8 cellular contexts compared by ENCODE assay signal in the genomic region with DNA sequence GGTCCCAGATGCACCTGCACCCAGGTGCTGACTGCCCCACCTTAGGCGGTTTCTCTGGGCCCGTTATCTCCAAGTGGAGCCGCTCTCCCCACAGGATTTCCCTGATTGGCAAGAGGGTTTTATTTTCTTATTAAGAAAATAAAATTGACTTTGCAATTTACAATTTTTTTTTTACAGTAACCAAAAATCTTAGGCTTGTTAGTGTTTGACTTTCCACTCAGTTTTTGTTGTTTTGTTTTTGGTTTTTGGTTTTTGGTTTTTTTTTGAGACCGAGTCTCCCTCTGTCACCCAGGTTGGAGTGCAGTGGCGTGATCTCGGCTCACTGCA. TPM values are rescaled to one million over a fixed set of nuclear protein-coding genes. Genes with fewer than 3 reads are reported as not detected.
A peak's percentile ranks its signal among the peaks of the same experiment; 100 is the strongest.
DNase-seq lines count a peak whose midpoint lies in the region; FAIRE-seq and TF ChIP-seq lines count a peak whose summit lies in the region.

No MANE protein-coding gene starts in this region.

- H3K9ac ChIP-seq in H1 (replicated peaks in 1 of 4; ENCODE audit: extremely low read depth in 1 of 4, low read depth in 3 of 4, low read length in 3 of 4) (no peak overlapping the region), neuronal stem cell (ENCODE audit: low read depth, low read length, poor library complexity) (no peak overlapping the region)

- H3K14ac ChIP-seq in H1 (ENCODE audit: insufficient read length) (no peak overlapping the region), neuronal stem cell (ENCODE audit: low read length) (no peak overlapping the region)

- H2BK12ac ChIP-seq in H1 (ENCODE audit: low read depth, low read length) (no peak overlapping the region), neuronal stem cell (ENCODE audit: low read length) (no peak overlapping the region)

- peaks cover 14% of the 10 kb centered on the region for H3K23me2 ChIP-seq in H1 (ENCODE audit: low read depth, low read length)

- H2BK120ac ChIP-seq in H1 (replicated peaks; ENCODE audit: low read depth, low read length) (no peak overlapping the region), neuronal stem cell (ENCODE audit: low read depth, low read length) (no peak overlapping the region)

- H3K9me2 ChIP-seq in OCI-LY7 (ENCODE audit: insufficient read depth, low read length): no peaks in the 10 kb centered on the region

- TF ChIP-seq POLR2A in H1 (IDR thresholded peaks at IDR 0.05; ENCODE audit: control extremely low read depth in 1 of 2, low read depth in 2 of 2, low read length in 2 of 2): no peak

- no peak overlapping the region for H3K23ac ChIP-seq in H1 (ENCODE audit: insufficient read length)
- no peak overlapping the region for H3K23ac ChIP-seq in neuronal stem cell (ENCODE audit: low read depth, low read length, poor library complexity)

- H4K8ac ChIP-seq in H1 (ENCODE audit: extremely low read depth, insufficient read depth, low read length): no peak overlapping the region
- H4K8ac ChIP-seq in neuronal stem cell (ENCODE audit: low read depth, low read length): no peak overlapping the region

- no peak for TF ChIP-seq RAD21 in H1 (IDR thresholded peaks at IDR 0.05 in 1 of 2, conservative IDR thresholded peaks at IDR 0.05 in 1 of 2; ENCODE audit: low read depth in 2 of 2, low read length in 2 of 2)

- no peak overlapping the region for H4K5ac ChIP-seq in H1 (ENCODE audit: insufficient read length, low read depth, low read length)

- no TSS peak for BruUV-seq in OCI-LY7 (replicated peaks; lab: Mats Ljungman, UMichigan)

- no peak overlapping the region for H3K4ac ChIP-seq in H1 (replicated peaks; ENCODE audit: insufficient read length, low read depth, low read length)
- no peak overlapping the region for H3K4ac ChIP-seq in neuronal stem cell (ENCODE audit: low read length)

- H3K18ac ChIP-seq in H1 (ENCODE audit: extremely low read depth, low read length) (no peak overlapping the region), neuronal stem cell (ENCODE audit: low read length) (no peak overlapping the region)

- H3K27me3 ChIP-seq in BJ (ENCODE audit: control insufficient read depth, insufficient read depth, low read length) (peaks cover 5% of the 10 kb centered on the region; the same call in 1 of the 2 replicates), H1 (replicated peaks in 1 of 4; ENCODE audit: control insufficient read depth in 3 of 4, extremely low read depth in 1 of 4, insufficient read depth in 3 of 4, low read length in 3 of 4) (peaks cover 0 to 3% (median 0%) of the 10 kb centered on the region in 4 experiments; a peak in 5 of 7 replicates), neuronal stem cell (ENCODE audit: control insufficient read depth in 3 of 3, insufficient read depth in 3 of 3, low read depth in 1 of 3, low read length in 3 of 3) (peaks cover 0 to 20% (median 4%) of the 10 kb centered on the region in 3 experiments)

- no peak overlapping the region for H4K91ac ChIP-seq in H1 (replicated peaks; ENCODE audit: insufficient read length, low read length)
- no peak overlapping the region for H4K91ac ChIP-seq in neuronal stem cell (ENCODE audit: low read depth, low read length, poor library complexity)

- H3K79me2 ChIP-seq in OCI-LY7 (ENCODE audit: insufficient read depth, low read depth, low read length) (no peaks in the 10 kb centered on the region), H1 (ENCODE audit: control insufficient read depth in 1 of 2, insufficient read depth in 2 of 2, low read length in 2 of 2) (peaks cover 0 to 31% of the 10 kb centered on the region in 2 experiments; a peak in 3 of 4 replicates)

- no peak for TF ChIP-seq CTCF in BJ (IDR thresholded peaks at IDR 0.05; ENCODE audit: insufficient read depth, low read depth, low read length)
- TF ChIP-seq CTCF in OCI-LY7 (conservative IDR thresholded peaks at IDR 0.05; ENCODE audit: low read length): no peak
- TF ChIP-seq CTCF in H1 (IDR thresholded peaks at IDR 0.05; ENCODE audit: control extremely low read depth in 1 of 3, insufficient read depth in 1 of 3, low read depth in 1 of 3, low read length in 3 of 3): no peak

- H2BK20ac ChIP-seq in H1 (ENCODE audit: low read length): no peak overlapping the region

- POLR2A ChIA-PET in BJ (lab: Charles Lee) (no interaction called here), OCI-LY7 (lab: Charles Lee) (no interaction called here), H1 (lab: Charles Lee; ENCODE audit: partially characterized antibody) (no interaction called here)

- H3K79me1 ChIP-seq in H1 (ENCODE audit: low read depth, low read length): peaks cover 23% of the 10 kb centered on the region
- H3K79me1 ChIP-seq in neuronal stem cell (ENCODE audit: low read depth, low read length): peaks cover 14% of the 10 kb centered on the region

- FAIRE-seq in H1 (lab: Jason Lieb, UNC): no peak
- no peak for FAIRE-seq in GM19239 (lab: Jason Lieb, UNC)

- WGBS in H1 (ENCODE audit: extremely low coverage in 1 of 2, insufficient coverage in 1 of 2, insufficient read length in 1 of 2, insufficient replicate concordance in 2 of 2, low coverage in 1 of 2, low lambda C conversion rate in 2 of 2, missing lambda C conversion rate in 1 of 2), 2 experiments: 48% methylated on average over 6 of the region's 6 CpGs; no CpG with 5 or more reads in 1 of the 2 experiments
- WGBS in neuronal stem cell (ENCODE audit: extremely low coverage in 2 of 2, insufficient read length in 2 of 2, insufficient replicate concordance in 1 of 2), 2 donors: no CpG with 5 or more reads among the region's 6 CpGs

- H3K36me3 ChIP-seq in BJ (ENCODE audit: control insufficient read depth, insufficient read depth, low read length) (peaks cover 1% of the 10 kb centered on the region), OCI-LY7 (ENCODE audit: insufficient read depth, low read length) (no peaks in the 10 kb centered on the region), H1 (ENCODE audit: control insufficient read depth in 2 of 4, insufficient read depth in 4 of 4, low read length in 3 of 4) (peaks cover 0 to 15% (median 4%) of the 10 kb centered on the region in 4 experiments; a peak in 5 of 8 replicates), neuronal stem cell (replicated peaks in 1 of 2; ENCODE audit: control insufficient read depth in 2 of 2, insufficient read depth in 2 of 2, low read length in 2 of 2) (peaks cover 15 to 32% of the 10 kb centered on the region in 2 donors)

- no peak for TF ChIP-seq EP300 in H1 (IDR thresholded peaks at IDR 0.05; ENCODE audit: borderline replicate concordance in 1 of 2, low read depth in 2 of 2, low read length in 2 of 2)

- CTCF ChIA-PET in BJ (lab: Yijun Ruan, JAX) (no interaction called here), OCI-LY7 (lab: Charles Lee; ENCODE audit: unreplicated experiment) (no interaction called here), H1 (lab: Charles Lee; ENCODE audit: partially characterized antibody) (interaction anchor here (0.6 to 1.3 kb wide), 2 partner anchors 20 to 23 kb away, joined by 3 read pairs; no protein-coding TSS in a partner anchor)

- H2BK15ac ChIP-seq in H1 (ENCODE audit: low read length) (no peak overlapping the region), neuronal stem cell (ENCODE audit: low read length) (no peak overlapping the region)

- H3K27ac ChIP-seq in OCI-LY7 (ENCODE audit: low read depth, low read length, poor library complexity, severe bottlenecking) (no peak overlapping the region), H1 (ENCODE audit: low read depth, low read length) (no peak overlapping the region), neuronal stem cell (replicated peaks; ENCODE audit: low read length) (no peak overlapping the region)

- H3K4me1 ChIP-seq in OCI-LY7 (ENCODE audit: insufficient read depth, low read length, poor library complexity, severe bottlenecking) (no peaks in the 10 kb centered on the region), H1 (replicated peaks in 1 of 4; ENCODE audit: control insufficient read depth in 3 of 4, insufficient read depth in 4 of 4, low read length in 3 of 4) (peaks cover 0 to 16% (median 13%) of the 10 kb centered on the region in 4 experiments; a peak in 6 of 7 replicates), neuronal stem cell (ENCODE audit: control insufficient read depth in 2 of 2, insufficient read depth in 1 of 2, low read depth in 1 of 2, low read length in 2 of 2) (peaks cover 13 to 17% of the 10 kb centered on the region in 2 donors)

- H3K4me2 ChIP-seq in OCI-LY7 (ENCODE audit: low read length) (peak overlapping the region; percentile 48), H1 (ENCODE audit: insufficient read depth in 1 of 2, low read depth in 2 of 2, low read length in 2 of 2) (no peak overlapping the region; a peak in 1 of 4 replicates), neuronal stem cell (ENCODE audit: insufficient read depth, low read length, poor library complexity, severe bottlenecking) (peak overlapping the region; percentile 52)

- H2AFZ ChIP-seq in OCI-LY7 (ENCODE audit: low read length) (no peak overlapping the region), H1 (ENCODE audit: low read length) (no peak overlapping the region), neuronal stem cell (ENCODE audit: low read length) (peak overlapping the region; percentile 93)

- H3K9me3 ChIP-seq in OCI-LY7 (ENCODE audit: low read length): no peaks in the 10 kb centered on the region
- no peaks in the 10 kb centered on the region; a peak in 1 of 4 replicates for H3K9me3 ChIP-seq in H1 (ENCODE audit: insufficient read depth in 2 of 2, low read depth in 1 of 2, low read length in 1 of 2)
- no peaks in the 10 kb centered on the region for H3K9me3 ChIP-seq in neuronal stem cell (replicated peaks in 1 of 2; ENCODE audit: control insufficient read depth in 2 of 2, insufficient read depth in 1 of 2, low read depth in 1 of 2, low read length in 2 of 2)

- DNase-seq in BJ (ENCODE audit: low read depth) (no peak), OCI-LY7 (ENCODE audit: low spot score) (no peak), H1 (ENCODE audit: low read depth in 1 of 2, low spot score in 2 of 2) (no peak), neuronal stem cell (ENCODE audit: low spot score) (no peak), cortex of kidney (lab: John Stamatoyannopoulos, UW) (no peak), AML-193 (lab: John Stamatoyannopoulos, UW) (no peak), NCI-H2081 (lab: John Stamatoyannopoulos, UW) (no peak), GM19239 (ENCODE audit: insufficient read length, low spot score) (no peak)

- H2BK5ac ChIP-seq in H1 (ENCODE audit: low read depth, low read length) (no peak overlapping the region), neuronal stem cell (ENCODE audit: low read length) (no peak overlapping the region)

- H2AK5ac ChIP-seq in H1 (ENCODE audit: low read depth, low read length): no peak overlapping the region
- no peak overlapping the region for H2AK5ac ChIP-seq in neuronal stem cell (ENCODE audit: low read depth, low read length)

- H4K20me1 ChIP-seq in OCI-LY7 (ENCODE audit: insufficient read depth, low read length) (no peaks in the 10 kb centered on the region), H1 (replicated peaks in 1 of 2; ENCODE audit: control insufficient read depth in 1 of 2, insufficient read depth in 2 of 2, low read length in 2 of 2) (peaks cover 8 to 26% of the 10 kb centered on the region in 2 experiments)

- no peak overlapping the region for H3K56ac ChIP-seq in H1 (replicated peaks; ENCODE audit: insufficient read length, low read depth, low read length)

- intact Hi-C loops in OCI-LY7 (cut with micrococcal nuclease; ENCODE audit: unreplicated experiment): no loop called here

- H3K4me3 ChIP-seq in BJ (ENCODE audit: low read depth, low read length): peak overlapping the region; percentile 57
- H3K4me3 ChIP-seq in OCI-LY7 (ENCODE audit: low read depth, low read length, poor library complexity, severe bottlenecking): peak overlapping the region; percentile 43
- H3K4me3 ChIP-seq in H1 (ENCODE audit: extremely low read depth in 1 of 4, insufficient read depth in 2 of 4, low read depth in 3 of 4, low read length in 4 of 4): peak overlapping the region in 1 of 4 experiments; percentile 87; a peak in 2 of 8 replicates
- peak overlapping the region in 1 of 2 donors; percentile 90 for H3K4me3 ChIP-seq in neuronal stem cell (ENCODE audit: low read length in 2 of 2)

RNA-seq across cellular contexts. Expression of a gene that starts 4.8 kb away (rescaled TPM):
- polyA plus RNA-seq in BJ (2011; rRNA removed): not detected in 2 replicates
- not detected in 2 replicates for polyA minus RNA-seq in BJ (2011; rRNA and poly(A)+ RNA removed)
- not detected in 2 replicates for total RNA-seq in OCI-LY7 (2014; rRNA removed; shearing (Covaris generic))
- not detected in 2 replicates for total RNA-seq in OCI-LY7 (2022)
- not detected in 2 replicates for total RNA-seq in H1 (2021; fragmentation: NEBNext Ultra II Directional; extraction: Animal tissue kit (Norgen Biotek cat#: 25700))
- polyA plus RNA-seq in H1 (2011; rRNA removed): 0.15 and 0.17 TPM in 2 replicates
- polyA plus RNA-seq in H1 (2011; cell fraction: cytosol; rRNA removed): 0.12 TPM
- 0.26 TPM for polyA plus RNA-seq in H1 (2011; cell fraction: nucleus; rRNA removed)
- polyA plus RNA-seq in H1 (2012, experiment 1 of 2): 0.08 to 0.36 TPM (median 0.20 TPM) in 4 replicates
- polyA plus RNA-seq in H1 (2012, experiment 2 of 2): not detected
- 0.04 TPM for polyA plus RNA-seq in H1 (2013, experiment 1 of 2)
- 0.06 TPM for polyA plus RNA-seq in H1 (2013, experiment 2 of 2)
- 0.12 and 0.25 TPM in 2 replicates for polyA minus RNA-seq in H1 (2011; rRNA and poly(A)+ RNA removed)
- polyA minus RNA-seq in H1 (2011; cell fraction: cytosol; rRNA and poly(A)+ RNA removed): not detected
- 0.20 TPM for polyA minus RNA-seq in H1 (2011; cell fraction: nucleus; rRNA and poly(A)+ RNA removed)
- polyA plus RNA-seq in neuronal stem cell (2013, experiment 1 of 2): not detected
- not detected for polyA plus RNA-seq in neuronal stem cell (2013, experiment 2 of 2)

RNA-seq across cellular contexts. Expression of a gene that starts 25.1 kb away (rescaled TPM):
- 1.0 TPM in 2 replicates for polyA plus RNA-seq in BJ (2011; rRNA removed)
- 1.2 and 1.6 TPM in 2 replicates for polyA minus RNA-seq in BJ (2011; rRNA and poly(A)+ RNA removed)
- 3.8 and 7.1 TPM in 2 replicates for total RNA-seq in OCI-LY7 (2014; rRNA removed; shearing (Covaris generic))
- total RNA-seq in OCI-LY7 (2022): 3.9 and 4.3 TPM in 2 replicates
- 6.1 and 7.7 TPM in 2 replicates for total RNA-seq in H1 (2021; fragmentation: NEBNext Ultra II Directional; extraction: Animal tissue kit (Norgen Biotek cat#: 25700))
- 9.7 and 12.1 TPM in 2 replicates for polyA plus RNA-seq in H1 (2011; rRNA removed)
- 6.3 TPM for polyA plus RNA-seq in H1 (2011; cell fraction: cytosol; rRNA removed)
- polyA plus RNA-seq in H1 (2011; cell fraction: nucleus; rRNA removed): 4.4 TPM
- 2.5 to 6.1 TPM (median 4.8 TPM) in 3 of 4 replicates, not detected in the other for polyA plus RNA-seq in H1 (2012, experiment 1 of 2)
- polyA plus RNA-seq in H1 (2012, experiment 2 of 2): 8.5 TPM
- polyA plus RNA-seq in H1 (2013, experiment 1 of 2): 4.4 TPM
- polyA plus RNA-seq in H1 (2013, experiment 2 of 2): 4.2 TPM
- polyA minus RNA-seq in H1 (2011; rRNA and poly(A)+ RNA removed): 0.60 TPM in 1 of 2 replicates, not detected in the other
- 18.3 TPM for polyA minus RNA-seq in H1 (2011; cell fraction: cytosol; rRNA and poly(A)+ RNA removed)
- 9.5 TPM for polyA minus RNA-seq in H1 (2011; cell fraction: nucleus; rRNA and poly(A)+ RNA removed)
- polyA plus RNA-seq in neuronal stem cell (2013, experiment 1 of 2): 5.8 TPM
- polyA plus RNA-seq in neuronal stem cell (2013, experiment 2 of 2): 5.6 TPM

RNA-seq across cellular contexts. Expression of a gene that starts 48.8 kb away (rescaled TPM):
- polyA plus RNA-seq in BJ (2011; rRNA removed) (17.7 and 22.8 TPM in 2 replicates), H1 (2011; rRNA removed) (38.3 and 47.1 TPM in 2 replicates)
- polyA minus RNA-seq in BJ (2011; rRNA and poly(A)+ RNA removed): 7.8 and 9.0 TPM in 2 replicates
- total RNA-seq in OCI-LY7 (2014; rRNA removed; shearing (Covaris generic)): 34.0 and 36.4 TPM in 2 replicates
- 49.1 and 57.6 TPM in 2 replicates for total RNA-seq in OCI-LY7 (2022)
- total RNA-seq in H1 (2021; fragmentation: NEBNext Ultra II Directional; extraction: Animal tissue kit (Norgen Biotek cat#: 25700)): 82.4 and 82.5 TPM in 2 replicates
- 43.1 TPM for polyA plus RNA-seq in H1 (2011; cell fraction: cytosol; rRNA removed)
- 36.4 TPM for polyA plus RNA-seq in H1 (2011; cell fraction: nucleus; rRNA removed)
- polyA plus RNA-seq in H1 (2012, experiment 1 of 2): 46.2 to 49.1 TPM (median 47.6 TPM) in 4 replicates
- polyA plus RNA-seq in H1 (2012, experiment 2 of 2): 29.4 TPM
- polyA plus RNA-seq in H1 (2013, experiment 1 of 2): 33.3 TPM
- polyA plus RNA-seq in H1 (2013, experiment 2 of 2): 31.7 TPM
- 15.4 and 15.8 TPM in 2 replicates for polyA minus RNA-seq in H1 (2011; rRNA and poly(A)+ RNA removed)
- polyA minus RNA-seq in H1 (2011; cell fraction: cytosol; rRNA and poly(A)+ RNA removed): 27.0 TPM
- 21.5 TPM for polyA minus RNA-seq in H1 (2011; cell fraction: nucleus; rRNA and poly(A)+ RNA removed)
- polyA plus RNA-seq in neuronal stem cell (2013, experiment 1 of 2): 19.7 TPM
- 18.6 TPM for polyA plus RNA-seq in neuronal stem cell (2013, experiment 2 of 2)

Comparison
In these comparisons a context has a peak if more than half of its experiments do, and no peak if none do; other contexts are left out.
1. H3K4me2 ChIP-seq: peak in OCI-LY7 (single experiment) and neuronal stem cell (single experiment); none in H1 (0 of 2).